Comparison of ENCODE assay signal across 30 cellular contexts in the genomic region with DNA sequence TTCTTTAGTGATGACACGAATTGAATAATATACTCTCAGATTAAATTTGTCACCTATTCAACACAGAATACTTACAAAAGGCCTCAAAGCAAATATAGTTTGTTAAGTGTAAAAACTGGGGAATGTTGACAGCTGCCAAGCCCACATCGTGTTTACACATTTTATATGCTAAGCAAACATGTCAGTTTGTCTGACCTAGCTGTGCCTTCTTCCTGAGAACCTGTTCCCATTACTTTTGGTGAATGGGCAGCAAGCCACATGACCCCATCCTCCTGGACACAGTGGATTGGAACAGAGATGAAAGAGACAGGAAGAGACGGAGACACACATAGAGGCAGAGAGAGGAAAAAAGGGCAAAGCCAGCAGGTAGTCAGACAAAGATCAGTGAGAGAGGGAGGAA. TPM values are rescaled to one million over a fixed set of nuclear protein-coding genes. Genes with fewer than 3 reads are reported as not detected.
DNase-seq lines count a peak whose midpoint lies in the region; ATAC-seq, FAIRE-seq and TF ChIP-seq lines count a peak whose summit lies in the region.
"Had no signal": no experiment of that assay in that cellular context is flagged by ENCODE, and none has a peak within 500 bp of the region (broad histone marks: within the 10 kb centered on the region; RNA-seq: fewer than 3 reads in every experiment).

No MANE protein-coding gene starts in this region.

- H3K9me3 Mint-ChIP-seq in activated CD8-positive, alpha-beta memory T cell treated with anti-CD3 and anti-CD28 coated beads, Interleukin-2, amount 10 ng/mL, durations not matched to agents 7 days and 5 days (ENCODE audit: low read depth) = peaks cover 3% of the 10 kb centered on the region
- H3K9me3 Mint-ChIP-seq: activated T-cell treated with anti-CD3 and anti-CD28 coated beads, Interleukin-2, amount 50 U/mL, for 4 hours; GM23338; immature natural killer cell had no signal

- no peak for TF ChIP-seq POLR2A in GM12891 (IDR thresholded peaks at IDR 0.05; ENCODE audit: low read depth, low read length)

- no peaks in the 10 kb centered on the region for H3K36me3 ChIP-seq in mucosa of descending colon (ENCODE audit: low read depth)
- H3K36me3 ChIP-seq: left lung, prostate gland, sigmoid colon had no signal

- no peak for TF ChIP-seq CTCF in mucosa of descending colon (IDR thresholded peaks at IDR 0.05)

- CTCF ChIA-PET in activated CD8-positive, alpha-beta memory T cell treated with anti-CD3 and anti-CD28 coated beads, Interleukin-2, amount 10 ng/mL, durations not matched to agents 7 days and 5 days (lab: Charles Lee) = no interaction called here

- H3K27me3 Mint-ChIP-seq in activated CD8-positive, alpha-beta memory T cell treated with anti-CD3 and anti-CD28 coated beads, Interleukin-2, amount 10 ng/mL, durations not matched to agents 7 days and 5 days = no peaks in the 10 kb centered on the region

- peak; percentile 45 for FAIRE-seq in GM12891 (lab: Jason Lieb, UNC)
- FAIRE-seq: D721Med, endothelial cell of umbilical vein, GM12892 had no signal

- H3K9me3 ChIP-seq in mucosa of descending colon = no peaks in the 10 kb centered on the region
- H3K9me3 ChIP-seq: body of pancreas, prostate gland, sigmoid colon had no signal

- peaks cover 7% of the 10 kb centered on the region for H3K4me1 ChIP-seq in mucosa of descending colon (ENCODE audit: low read depth)
- H3K4me1 ChIP-seq: body of pancreas, left lung, prostate gland, sigmoid colon had no signal

- DNase-seq in GM12891 (ENCODE audit: insufficient read length, low spot score) (no peak), NCI-H2196 (lab: John Stamatoyannopoulos, UW; ENCODE audit: unreplicated experiment) (peak; percentile 19), SHP77 (lab: John Stamatoyannopoulos, UW) (peak; percentile 49 to 66), mucosa of descending colon (no peak), KBM-7 (no peak)
- DNase-seq in activated CD8-positive, alpha-beta memory T cell treated with anti-CD3 and anti-CD28 coated beads, Interleukin-2, amount 10 ng/mL, durations not matched to agents 7 days and 5 days = no peak
- no peak for DNase-seq in activated CD4-positive, alpha-beta T cell treated with anti-CD3 and anti-CD28 coated beads for 48 hours
- DNase-seq: activated CD4-positive, alpha-beta T cell treated with anti-CD3 and anti-CD28 coated beads for 4 hours; activated gamma-delta T cell treated with Interleukin-2 at 50 U/mL for 16 hours; activated T-cell treated with anti-CD3 and anti-CD28 coated beads, Interleukin-2, amount 50 U/mL, for 4 hours; body of pancreas; cerebellar nuclear complex; hippocampal formation; immature natural killer cell; Karpas-422; left lung; MV-4-11; NCI-H187 treated with DMSO at 0.1 percent for 48 hours; NCI-H510A treated with DMSO at 0.1 percent for 48 hours; RPMI8226; sigmoid colon; stimulated activated naive CD4-positive, alpha-beta T cell treated with Interleukin-2 at 50 U/mL for 16 hours; T-helper 17 cell had no signal

- peaks cover 3% of the 10 kb centered on the region for H3K4me1 Mint-ChIP-seq in activated CD8-positive, alpha-beta memory T cell treated with anti-CD3 and anti-CD28 coated beads, Interleukin-2, amount 10 ng/mL, durations not matched to agents 7 days and 5 days

- intact Hi-C loops in mucosa of descending colon (cut with DNase I, micrococcal nuclease) = no loop called here

- in situ Hi-C loops in KBM-7 (cut with MboI; ENCODE audit: low pct_unique_long_range_greater_than_20kb, low sequenced_read_pairs) = no loop called here

- H3K4me3 Mint-ChIP-seq in activated CD8-positive, alpha-beta memory T cell treated with anti-CD3 and anti-CD28 coated beads, Interleukin-2, amount 10 ng/mL, durations not matched to agents 7 days and 5 days = no peak overlapping the region
- H3K4me3 Mint-ChIP-seq: activated T-cell treated with anti-CD3 and anti-CD28 coated beads, Interleukin-2, amount 50 U/mL, for 4 hours; CD14-positive monocyte; GM23338; immature natural killer cell; T-helper 17 cell had no signal

- peak; percentile 80 for ATAC-seq in mucosa of descending colon
- ATAC-seq in activated CD8-positive, alpha-beta memory T cell treated with anti-CD3 and anti-CD28 coated beads, Interleukin-2, amount 10 ng/mL, durations not matched to agents 7 days and 5 days = no peak
- ATAC-seq: activated T-cell treated with anti-CD3 and anti-CD28 coated beads, Interleukin-2, amount 50 U/mL, for 4 hours; body of pancreas; GM23338; left lung; T-helper 17 cell had no signal

- no peak overlapping the region for H3K4me3 ChIP-seq in mucosa of descending colon
- H3K4me3 ChIP-seq: body of pancreas, GM23338, left lung, prostate gland, sigmoid colon, SK-N-MC had no signal

- peaks cover 2% of the 10 kb centered on the region for H3K36me3 Mint-ChIP-seq in activated CD8-positive, alpha-beta memory T cell treated with anti-CD3 and anti-CD28 coated beads, Interleukin-2, amount 10 ng/mL, durations not matched to agents 7 days and 5 days
- H3K36me3 Mint-ChIP-seq: CD14-positive monocyte, immature natural killer cell had no signal

- H3K27ac Mint-ChIP-seq in activated CD8-positive, alpha-beta memory T cell treated with anti-CD3 and anti-CD28 coated beads, Interleukin-2, amount 10 ng/mL, durations not matched to agents 7 days and 5 days = no peak overlapping the region
- H3K27ac Mint-ChIP-seq: GM23338, immature natural killer cell, T-helper 17 cell had no signal

TF ChIP-seq in GM12891, 5 proteins besides CTCF, POLR2A, EP300 and RAD21:
- TF ChIP-seq PAX5 (IDR thresholded peaks at IDR 0.05; ENCODE audit: insufficient read depth, low read length, severe bottlenecking) = no peak
- no peak for TF ChIP-seq TAF1 (IDR thresholded peaks at IDR 0.05; ENCODE audit: low read depth, low read length)
- TF ChIP-seq POU2F2 (IDR thresholded peaks at IDR 0.05; ENCODE audit: low read depth, low read length) = no peak
- TF ChIP-seq POLR2AphosphoS5 (IDR thresholded peaks at IDR 0.05; ENCODE audit: low read depth, low read length) = no peak
- TF ChIP-seq SPI1 (IDR thresholded peaks at IDR 0.05; ENCODE audit: low read depth, low read length) = no peak

RNA-seq across cellular contexts. Expression of a gene that starts 22.9 kb away (rescaled TPM):
- polyA plus RNA-seq in GM12891 (2012; ENCODE audit: low read depth, missing spikeins) = 40.9 TPM
- total RNA-seq in mucosa of descending colon = 10 to 100 TPM; 77.3 to 83.5 (median 79.0) TPM
- total RNA-seq in activated CD8-positive, alpha-beta memory T cell treated with anti-CD3 and anti-CD28 coated beads, Interleukin-2, amount 10 ng/mL, durations not matched to agents 7 days and 5 days = 10 to 100 TPM; 72.2 to 79.8 TPM

Comparison
In these comparisons a context has a peak if more than half of its experiments do, and no peak if none do; other contexts are left out.
1. DNase-seq: peak in NCI-H2196 (single experiment) and SHP77 (2 of 2); none in GM12891 (single experiment), mucosa of descending colon (0 of 3), KBM-7 (single experiment), activated CD8-positive, alpha-beta memory T cell treated with anti-CD3 and anti-CD28 coated beads, Interleukin-2, amount 10 ng/mL, durations not matched to agents 7 days and 5 days (single experiment) and activated CD4-positive, alpha-beta T cell treated with anti-CD3 and anti-CD28 coated beads for 48 hours (single experiment).